8 cellular contexts compared by ENCODE assay signal in the genomic region with DNA sequence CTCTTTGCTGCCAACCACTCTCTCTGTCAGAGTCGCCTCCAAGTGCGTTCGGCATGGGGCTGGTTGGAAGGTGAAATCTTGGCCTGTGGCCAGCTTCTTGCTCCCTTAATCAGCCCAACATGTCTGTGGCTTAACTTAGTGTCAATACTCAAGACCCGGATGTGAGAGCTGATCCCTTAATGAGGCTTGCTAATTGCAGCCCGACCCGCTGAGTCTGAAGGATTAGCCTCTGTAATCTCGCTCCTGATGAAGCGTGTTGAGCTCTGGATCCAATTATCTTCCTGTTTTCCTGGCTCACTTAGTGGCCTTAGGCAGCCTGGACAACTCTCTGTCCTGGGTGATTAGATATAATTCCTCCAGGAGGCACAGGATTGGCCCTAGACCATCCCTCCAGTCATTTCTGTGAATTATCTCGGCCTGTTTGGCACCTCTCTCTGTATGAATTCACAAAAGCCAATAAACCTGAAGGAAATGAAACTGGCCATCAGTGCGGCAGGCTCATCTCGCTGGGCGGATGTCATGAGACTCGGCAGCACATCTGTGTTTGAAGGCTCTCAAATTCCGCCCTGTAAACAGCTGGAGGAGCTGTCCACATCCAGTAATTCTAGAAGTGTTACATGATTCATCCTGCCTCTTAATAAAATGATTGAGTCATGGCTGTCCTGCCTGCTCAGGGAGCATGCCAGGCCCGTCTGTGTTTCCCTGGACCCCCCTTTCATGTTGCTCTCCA. TPM values are rescaled to one million over a fixed set of nuclear protein-coding genes. Genes with fewer than 3 reads are reported as not detected.
DNase-seq lines count a peak whose midpoint lies in the region; ATAC-seq, FAIRE-seq and TF ChIP-seq lines count a peak whose summit lies in the region.

No MANE protein-coding gene starts in this region.

- H3K9ac ChIP-seq in kidney (ENCODE audit: low read length in 2 of 2), result no peak overlapping the region

- TF ChIP-seq POLR2A in breast epithelium (IDR thresholded peaks at IDR 0.05), result no peak

- no peaks in the 10 kb centered on the region for H3K36me3 ChIP-seq in breast epithelium
- no peaks in the 10 kb centered on the region for H3K36me3 ChIP-seq in kidney (ENCODE audit: control insufficient read depth in 1 of 2, insufficient read depth in 2 of 2, low read length in 2 of 2)

- no peaks in the 10 kb centered on the region for H3K4me1 ChIP-seq in breast epithelium
- H3K4me1 ChIP-seq in kidney (ENCODE audit: control insufficient read depth in 1 of 2, insufficient read depth in 1 of 2, low read depth in 1 of 2, low read length in 2 of 2), result no peaks in the 10 kb centered on the region

- TF ChIP-seq CTCF in breast epithelium (IDR thresholded peaks at IDR 0.05) (no peak), kidney (IDR thresholded peaks at IDR 0.05; ENCODE audit: borderline replicate concordance, extremely low read depth, insufficient read depth) (no peak)

- intact Hi-C loops in breast epithelium (cut with DNase I; ENCODE audit: low total_unique reads) (no loop called here), kidney (cut with DNase I) (no loop called here)

- H3K27me3 ChIP-seq in breast epithelium, result no peaks in the 10 kb centered on the region

- FAIRE-seq in kidney (lab: Jason Lieb, UNC), result no peak

- peak overlapping the region in 1 of 2 donors; percentile 2 for H3K27ac ChIP-seq in breast epithelium
- no peak overlapping the region for H3K27ac ChIP-seq in kidney (ENCODE audit: low read depth in 2 of 2, low read length in 2 of 2)

- ATAC-seq in HG03045 (IDR thresholded peaks at IDR 0.05; ENCODE audit: unreplicated experiment), result no peak

- H3K4me3 ChIP-seq in breast epithelium (peak overlapping the region in 2 of 3 donors; percentile 24 to 55), kidney (ENCODE audit: low read length in 2 of 2) (peak overlapping the region in 1 of 2 donors; percentile 21)

- DNase-seq in DMS153 (lab: John Stamatoyannopoulos, UW) (peak; percentile 55), NCI-H2081 treated with DMSO at 0.1 percent for 48 hours (lab: John Stamatoyannopoulos, UW) (peak; percentile 73), breast epithelium (ENCODE audit: low spot score in 2 of 2) (no peak), myocyte (ENCODE audit: low read depth) (peak; percentile 84), cortex of kidney (lab: John Stamatoyannopoulos, UW) (no peak), GDM1 (lab: John Stamatoyannopoulos, UW) (no peak), kidney (no peak)

- no peaks in the 10 kb centered on the region for H3K9me3 ChIP-seq in breast epithelium
- no peaks in the 10 kb centered on the region for H3K9me3 ChIP-seq in kidney (ENCODE audit: control insufficient read depth in 1 of 2, low read length in 2 of 2)

RNA-seq across cellular contexts. Expression of a gene that starts 38.5 kb away (rescaled TPM):
- total RNA-seq in breast epithelium (not detected), myocyte (not detected in 2 replicates), kidney (2.0 TPM)
- 0.15 TPM for polyA plus RNA-seq in myocyte (2012)
- polyA plus RNA-seq in kidney (ENCODE audit: insufficient read depth, low read depth, low replicate concordance), result not detected

Comparison
In these comparisons a context has a peak if more than half of its experiments do, and no peak if none do; other contexts are left out.
1. DNase-seq: peak in DMS153 (single experiment), NCI-H2081 treated with DMSO at 0.1 percent for 48 hours (single experiment) and myocyte (single experiment); none in breast epithelium (0 of 2), cortex of kidney (single experiment), GDM1 (single experiment) and kidney (single experiment).